8 cellular contexts compared by ENCODE assay signal in genomic region chr9:34547960-34548603, GRCh38. TPM values are rescaled to one million over a fixed set of nuclear protein-coding genes. Genes with fewer than 3 reads are reported as not detected.
DNase-seq lines count a peak whose midpoint lies in the region; ATAC-seq and TF ChIP-seq lines count a peak whose summit lies in the region.

No MANE protein-coding gene starts in this region.

- DNase-seq in AG08396 (ENCODE audit: low spot score) (peak; percentile 80), GM13976 (ENCODE audit: low spot score) (peak; percentile 77), NCI-H748 treated with DMSO at 0.1 percent for 48 hours (lab: John Stamatoyannopoulos, UW) (peak; percentile 40), glomerular visceral epithelial cell (ENCODE audit: extremely low spot score) (peak; percentile 59), osteocyte (ENCODE audit: extremely low spot score, unreplicated experiment) (peak; percentile 90), activated gamma-delta T cell (lab: John Stamatoyannopoulos, UW) (no peak)
- DNase-seq in activated naive CD4-positive, alpha-beta T cell treated with anti-CD3 and anti-CD28 coated beads, Interleukin-2, amount 10 ng/mL, durations not matched to agents 7 days and 5 days = peak; percentile 51

- no peaks in the 10 kb centered on the region for H3K9me3 Mint-ChIP-seq in activated naive CD4-positive, alpha-beta T cell treated with anti-CD3 and anti-CD28 coated beads, Interleukin-2, amount 10 ng/mL, durations not matched to agents 7 days and 5 days
- H3K9me3 Mint-ChIP-seq in osteocyte (ENCODE audit: unreplicated experiment) = no peaks in the 10 kb centered on the region

- no peaks in the 10 kb centered on the region for H3K4me1 Mint-ChIP-seq in activated naive CD4-positive, alpha-beta T cell treated with anti-CD3 and anti-CD28 coated beads, Interleukin-2, amount 10 ng/mL, durations not matched to agents 7 days and 5 days
- no peaks in the 10 kb centered on the region for H3K4me1 Mint-ChIP-seq in osteocyte (ENCODE audit: unreplicated experiment)

- TF ChIP-seq CTCF in GM13976 (IDR thresholded peaks at IDR 0.05; ENCODE audit: borderline replicate concordance, control extremely low read depth, extremely low read depth, insufficient read depth, missing control alignments) (peak; percentile 84), osteocyte (IDR thresholded peaks at IDR 0.05) (peak; percentile 96)

- H3K4me3 Mint-ChIP-seq in activated naive CD4-positive, alpha-beta T cell treated with anti-CD3 and anti-CD28 coated beads, Interleukin-2, amount 10 ng/mL, durations not matched to agents 7 days and 5 days = no peak overlapping the region
- H3K4me3 Mint-ChIP-seq in osteocyte (ENCODE audit: unreplicated experiment) = no peak overlapping the region

- no peaks in the 10 kb centered on the region for H3K36me3 Mint-ChIP-seq in activated naive CD4-positive, alpha-beta T cell treated with anti-CD3 and anti-CD28 coated beads, Interleukin-2, amount 10 ng/mL, durations not matched to agents 7 days and 5 days
- no peaks in the 10 kb centered on the region for H3K36me3 Mint-ChIP-seq in osteocyte (ENCODE audit: unreplicated experiment)

- peaks cover 32% of the 10 kb centered on the region for H3K27me3 Mint-ChIP-seq in activated naive CD4-positive, alpha-beta T cell treated with anti-CD3 and anti-CD28 coated beads, Interleukin-2, amount 10 ng/mL, durations not matched to agents 7 days and 5 days
- peaks cover 28% of the 10 kb centered on the region for H3K27me3 Mint-ChIP-seq in osteocyte (ENCODE audit: unreplicated experiment)

- ATAC-seq in HG03342 (IDR thresholded peaks at IDR 0.05; ENCODE audit: unreplicated experiment) = no peak

- H3K27ac Mint-ChIP-seq in activated naive CD4-positive, alpha-beta T cell treated with anti-CD3 and anti-CD28 coated beads, Interleukin-2, amount 10 ng/mL, durations not matched to agents 7 days and 5 days = no peak overlapping the region
- H3K27ac Mint-ChIP-seq in osteocyte (ENCODE audit: unreplicated experiment) = no peak overlapping the region

- in situ Hi-C loops in GM13976 (cut with MboI; ENCODE audit: low sequenced_read_pairs, unreplicated experiment) = no loop called here

- CTCF ChIA-PET in activated naive CD4-positive, alpha-beta T cell treated with anti-CD3 and anti-CD28 coated beads, Interleukin-2, amount 10 ng/mL, durations not matched to agents 7 days and 5 days (lab: Charles Lee) = interaction anchor here (0.7 to 4.0 kb wide), 13 partner anchors 9 to 211 kb away, joined by 3 to 26 read pairs (median 4); partner anchors contain the start of gene SIGMAR1

RNA-seq across cellular contexts. Expression of gene ENHO, which starts 25.3 kb away (rescaled TPM):
- 0.86 and 1.0 TPM in 2 replicates for total RNA-seq in osteocyte

RNA-seq across cellular contexts. Expression of gene CNTFR, which starts 41.4 kb away (rescaled TPM):
- total RNA-seq in osteocyte = 0.18 TPM in 1 of 2 replicates, not detected in the other
